ENCODE assay signal across 8 cellular contexts in the genomic region with DNA sequence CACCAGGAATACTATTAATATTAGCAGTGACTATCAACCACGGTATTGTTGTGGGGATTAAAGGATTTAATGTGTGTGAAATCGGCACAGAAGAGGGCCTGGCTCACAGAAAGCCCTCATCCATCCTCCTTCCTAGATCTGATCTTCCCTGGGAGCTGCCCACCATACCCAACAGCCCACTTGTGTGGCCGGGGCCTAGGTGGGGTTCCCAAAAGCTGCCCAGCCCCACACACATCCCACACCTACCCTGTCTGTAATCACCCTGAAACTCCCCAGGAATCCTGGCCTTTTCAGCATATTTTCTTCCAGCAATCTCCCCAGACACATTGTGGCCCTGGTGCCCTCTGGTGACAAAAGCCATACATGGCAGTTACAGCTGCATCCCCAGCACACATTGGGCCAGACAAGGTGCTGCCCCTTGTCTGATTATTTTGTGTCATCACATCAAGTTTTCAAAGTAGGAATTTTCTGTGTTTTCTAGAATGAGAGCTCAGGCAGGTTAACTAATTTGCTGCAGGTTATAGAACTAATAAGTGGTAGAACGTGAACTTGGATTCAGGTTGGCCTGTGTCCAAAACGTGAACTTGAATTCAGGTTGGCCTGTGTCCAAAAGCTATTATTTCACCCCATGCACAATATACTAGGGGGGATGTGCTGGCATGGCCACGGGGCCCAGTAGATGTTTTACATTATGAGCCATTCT. TPM values are rescaled to one million over a fixed set of nuclear protein-coding genes. Genes with fewer than 3 reads are reported as not detected.
DNase-seq lines count a peak whose midpoint lies in the region; ATAC-seq and TF ChIP-seq lines count a peak whose summit lies in the region.

No MANE protein-coding gene starts in this region.

- intact Hi-C loops in mucosa of descending colon (cut with DNase I, micrococcal nuclease): no loop called here

- H3K36me3 ChIP-seq in mucosa of descending colon (ENCODE audit: low read depth): no peaks in the 10 kb centered on the region

- no peaks in the 10 kb centered on the region for H3K9me3 Mint-ChIP-seq in endothelial cell (ENCODE audit: unreplicated experiment)

- DNase-seq in CD1c-positive myeloid dendritic cell (ENCODE audit: extremely low spot score): peak; percentile 72
- peak; percentile 37 for DNase-seq in NOMO-1 treated with DMSO at 0.1 percent for 48 hours (lab: John Stamatoyannopoulos, UW; ENCODE audit: unreplicated experiment)
- DNase-seq in activated CD8-positive, alpha-beta memory T cell treated with anti-CD3 and anti-CD28 coated beads for 48 hours (ENCODE audit: low read depth in 2 of 3, low spot score in 2 of 3): peak; percentile 15 to 29 (median 27)
- peak; percentile 74 for DNase-seq in endothelial cell (ENCODE audit: low spot score)
- peak in 2 of 3 donors; percentile 81 to 84 for DNase-seq in mucosa of descending colon
- DNase-seq in stimulated activated CD8-positive, alpha-beta memory T cell treated with anti-CD3 and anti-CD28 coated beads, Interleukin-7, amount 100 ng/mL, for 4 hours (ENCODE audit: low read depth in 2 of 2): peak; percentile 39 to 56

- H3K27ac Mint-ChIP-seq in endothelial cell (ENCODE audit: unreplicated experiment): no peak overlapping the region

- no peak overlapping the region for H3K4me3 ChIP-seq in mucosa of descending colon

- H3K36me3 Mint-ChIP-seq in endothelial cell (ENCODE audit: low read depth, unreplicated experiment): no peaks in the 10 kb centered on the region

- H3K4me1 Mint-ChIP-seq in endothelial cell (ENCODE audit: unreplicated experiment): peaks cover 4% of the 10 kb centered on the region

- no peaks in the 10 kb centered on the region for H3K9me3 ChIP-seq in mucosa of descending colon

- peaks cover 16% of the 10 kb centered on the region for H3K4me1 ChIP-seq in mucosa of descending colon (ENCODE audit: low read depth)

- no peak overlapping the region for H3K4me3 Mint-ChIP-seq in endothelial cell (ENCODE audit: unreplicated experiment)

- ATAC-seq in HG03175 (IDR thresholded peaks at IDR 0.05; ENCODE audit: unreplicated experiment): peak; percentile 43
- peak; percentile 73 for ATAC-seq in mucosa of descending colon
- no peak for ATAC-seq in HG03196 (IDR thresholded peaks at IDR 0.05; ENCODE audit: unreplicated experiment)

- H3K27me3 Mint-ChIP-seq in endothelial cell (ENCODE audit: unreplicated experiment): peaks cover 11% of the 10 kb centered on the region

- TF ChIP-seq CTCF in endothelial cell (IDR thresholded peaks at IDR 0.05; ENCODE audit: unreplicated experiment) (peak; percentile 66), mucosa of descending colon (IDR thresholded peaks at IDR 0.05) (peak; percentile 81)

RNA-seq across cellular contexts. Expression of a gene that starts 5.3 kb away (rescaled TPM):
- total RNA-seq in endothelial cell (ENCODE audit: unreplicated experiment) (2.8 TPM), mucosa of descending colon (10 to 100 TPM; 21.1 to 52.5 (median 38.1) TPM)

RNA-seq across cellular contexts. Expression of a gene that starts 45.2 kb away (rescaled TPM):
- total RNA-seq in endothelial cell (ENCODE audit: unreplicated experiment) (4.2 TPM), mucosa of descending colon (10 to 100 TPM; 13.4 to 19.6 (median 16.9) TPM)

RNA-seq across cellular contexts. Expression of a gene that starts 57.5 kb away (rescaled TPM):
- total RNA-seq in endothelial cell (ENCODE audit: unreplicated experiment): 35.4 TPM
- total RNA-seq in mucosa of descending colon: 10 to 100 TPM; 20.0 to 33.6 (median 28.1) TPM

Comparison
In these comparisons a context has a peak if more than half of its experiments do, and no peak if none do; other contexts are left out.
1. DNase-seq: peak in every context shown above with its lines; median percentile 82 in mucosa of descending colon; 74 in endothelial cell; 72 in CD1c-positive myeloid dendritic cell; 48 in stimulated activated CD8-positive, alpha-beta memory T cell treated with anti-CD3 and anti-CD28 coated beads, Interleukin-7, amount 100 ng/mL, for 4 hours; 37 in NOMO-1 treated with DMSO at 0.1 percent for 48 hours; 27 in activated CD8-positive, alpha-beta memory T cell treated with anti-CD3 and anti-CD28 coated beads for 48 hours.